11 cellular contexts compared by ENCODE assay signal in genomic region chr15:77455696-77456293, GRCh38. TPM values are rescaled to one million over a fixed set of nuclear protein-coding genes. Genes with fewer than 3 reads are reported as not detected.
DNase-seq lines count a peak whose midpoint lies in the region; ATAC-seq and TF ChIP-seq lines count a peak whose summit lies in the region.
"Had no signal": no experiment of that assay in that cellular context is flagged by ENCODE, and none has a peak within 500 bp of the region (broad histone marks: within the 10 kb centered on the region; RNA-seq: fewer than 3 reads in every experiment).

No MANE protein-coding gene starts in this region.

- peaks cover 0 to 11% (median 6%) of the 10 kb centered on the region in 4 donors for H3K36me3 ChIP-seq in transverse colon

- H3K4me3 Mint-ChIP-seq in activated CD4-positive, alpha-beta T cell treated with anti-CD3 and anti-CD28 coated beads, Interleukin-2, amount 10 ng/mL, durations not matched to agents 24 days and 14 days, result no peak overlapping the region
- H3K4me3 Mint-ChIP-seq: brain had no signal

- H3K27me3 Mint-ChIP-seq in activated CD4-positive, alpha-beta T cell treated with anti-CD3 and anti-CD28 coated beads, Interleukin-2, amount 10 ng/mL, durations not matched to agents 24 days and 14 days, result no peaks in the 10 kb centered on the region
- H3K27me3 Mint-ChIP-seq: brain had no signal

- DNase-seq in activated CD4-positive, alpha-beta T cell treated with anti-CD3 and anti-CD28 coated beads, Interleukin-2, amount 10 ng/mL, durations not matched to agents 24 days and 14 days, result no peak
- DNase-seq in activated CD4-positive, alpha-beta T cell treated with anti-CD3 and anti-CD28 coated beads, Interleukin-2, amount 50 U/mL, for 4 hours, result no peak
- DNase-seq in dermis microvascular lymphatic vessel endothelial cell (ENCODE audit: low read depth in 2 of 2), result peak; percentile 46 to 92
- peak; percentile 62 to 90 for DNase-seq in lung microvascular endothelial cell (ENCODE audit: low read depth in 2 of 2)
- no peak for DNase-seq in transverse colon
- DNase-seq in left colon, result no peak
- DNase-seq in superior temporal gyrus (ENCODE audit: extremely low spot score), result no peak
- DNase-seq: activated CD4-positive, alpha-beta T cell treated with anti-CD3 and anti-CD28 coated beads for 4 hours; PC-3 had no signal

- H3K27me3 ChIP-seq in transverse colon, result no peaks in the 10 kb centered on the region

- TF ChIP-seq POLR2A in transverse colon (IDR thresholded peaks at IDR 0.05), result no peak

- H3K4me1 ChIP-seq in transverse colon, result peaks cover 3 to 34% (median 14%) of the 10 kb centered on the region in 4 donors

- peaks cover 23% of the 10 kb centered on the region for H3K36me3 Mint-ChIP-seq in activated CD4-positive, alpha-beta T cell treated with anti-CD3 and anti-CD28 coated beads, Interleukin-2, amount 10 ng/mL, durations not matched to agents 24 days and 14 days (ENCODE audit: low read depth)

- H3K27ac ChIP-seq in transverse colon, result peak overlapping the region; percentile 27 to 58 (median 50)

- ATAC-seq in left colon (no peak), HG02588 (IDR thresholded peaks at IDR 0.05; ENCODE audit: unreplicated experiment) (no peak)
- ATAC-seq: PC-3 had no signal

- WGBS in transverse colon (ENCODE audit: low coverage in 1 of 2), 2 donors, result 40 to 43% methylated on average over 2 to 3 of the region's 3 CpGs

- H3K27ac Mint-ChIP-seq in activated CD4-positive, alpha-beta T cell treated with anti-CD3 and anti-CD28 coated beads, Interleukin-2, amount 10 ng/mL, durations not matched to agents 24 days and 14 days, result peak overlapping the region; percentile 2

- TF ChIP-seq EP300 in transverse colon (IDR thresholded peaks at IDR 0.05; ENCODE audit: low read depth), result no peak

- H3K4me1 Mint-ChIP-seq in activated CD4-positive, alpha-beta T cell treated with anti-CD3 and anti-CD28 coated beads, Interleukin-2, amount 10 ng/mL, durations not matched to agents 24 days and 14 days, result peaks cover 22% of the 10 kb centered on the region

- H3K4me3 ChIP-seq in transverse colon, result no peak overlapping the region

- intact Hi-C loops in activated CD4-positive, alpha-beta T cell treated with anti-CD3 and anti-CD28 coated beads, Interleukin-2, amount 10 ng/mL, durations not matched to agents 24 days and 14 days (cut with micrococcal nuclease), result no loop called here
- intact Hi-C loops in transverse colon (cut with DNase I; ENCODE audit: low total_unique reads) (no loop called here), left colon (cut with DNase I, micrococcal nuclease) (no loop called here)

- no peaks in the 10 kb centered on the region for H3K9me3 Mint-ChIP-seq in activated CD4-positive, alpha-beta T cell treated with anti-CD3 and anti-CD28 coated beads, Interleukin-2, amount 10 ng/mL, durations not matched to agents 24 days and 14 days

- no peaks in the 10 kb centered on the region for H3K9me3 ChIP-seq in transverse colon

- in situ Hi-C loops in transverse colon (cut with MboI; ENCODE audit: low pct_ligation_motif_present in 1 of 4, low pct_unique_long_range_greater_than_20kb in 1 of 4, low sequenced_read_pairs in 3 of 4), result no loop called here

- no peak for TF ChIP-seq CTCF in transverse colon (IDR thresholded peaks at IDR 0.05)

RNA-seq across cellular contexts. Expression of gene HMG20A, which starts 35.1 kb away (rescaled TPM):
- total RNA-seq in activated CD4-positive, alpha-beta T cell treated with anti-CD3 and anti-CD28 coated beads, Interleukin-2, amount 10 ng/mL, durations not matched to agents 24 days and 14 days, result 42.3 and 46.4 TPM in 2 replicates
- total RNA-seq in dermis microvascular lymphatic vessel endothelial cell (28.5 and 36.8 TPM in 2 replicates), lung microvascular endothelial cell (27.0 and 27.5 TPM in 2 replicates), transverse colon (10 to 100 TPM; 27.5 to 51.1 (median 37.0) TPM), left colon (10 to 100 TPM; 30.6 to 31.6 TPM)

RNA-seq across cellular contexts. Expression of gene PEAK1, which starts 35.9 kb away (rescaled TPM):
- 25.9 and 28.2 TPM in 2 replicates for total RNA-seq in activated CD4-positive, alpha-beta T cell treated with anti-CD3 and anti-CD28 coated beads, Interleukin-2, amount 10 ng/mL, durations not matched to agents 24 days and 14 days
- total RNA-seq in dermis microvascular lymphatic vessel endothelial cell (59.6 and 80.3 TPM in 2 replicates), lung microvascular endothelial cell (61.9 and 71.8 TPM in 2 replicates), transverse colon (10 to 100 TPM; 51.1 to 82.2 (median 58.1) TPM), left colon (10 to 100 TPM; 57.0 to 57.5 TPM)

Comparison
In these comparisons a context has a peak if more than half of its experiments do, and no peak if none do; other contexts are left out.
1. DNase-seq: peak in dermis microvascular lymphatic vessel endothelial cell (2 of 2) and lung microvascular endothelial cell (2 of 2); none in activated CD4-positive, alpha-beta T cell treated with anti-CD3 and anti-CD28 coated beads, Interleukin-2, amount 10 ng/mL, durations not matched to agents 24 days and 14 days (single experiment), activated CD4-positive, alpha-beta T cell treated with anti-CD3 and anti-CD28 coated beads, Interleukin-2, amount 50 U/mL, for 4 hours (0 of 2), transverse colon (single experiment), left colon (0 of 2) and superior temporal gyrus (single experiment).